In the genomic region with DNA sequence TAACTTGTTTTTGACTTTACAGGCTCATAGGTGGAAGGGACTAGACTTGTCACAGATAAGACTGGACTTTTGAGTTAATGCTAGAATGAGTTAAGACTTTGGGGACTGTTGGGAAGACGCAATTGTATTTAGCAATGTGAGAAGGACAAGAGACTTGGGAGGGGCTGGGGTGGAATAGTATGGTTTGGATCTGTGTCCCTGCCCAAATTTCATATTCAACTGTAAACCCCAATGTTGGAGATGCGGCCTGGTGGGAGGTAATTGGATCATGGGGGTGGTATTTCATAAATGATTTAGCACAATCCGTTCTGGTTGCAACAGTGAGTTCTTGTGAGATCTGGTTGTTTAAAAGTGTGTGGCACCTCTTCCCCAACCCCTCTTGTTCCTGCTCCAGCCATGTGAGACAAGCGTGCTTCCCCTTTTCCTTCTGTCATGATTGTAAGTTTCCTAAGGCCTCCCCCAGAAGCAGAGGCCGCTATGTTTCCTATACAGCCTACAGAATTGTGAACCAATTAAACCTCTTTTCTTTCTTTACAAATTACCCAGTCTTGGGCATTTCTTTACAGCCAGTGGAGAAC, we compare ENCODE assay signal across 26 cellular contexts. TPM values are rescaled to one million over a fixed set of nuclear protein-coding genes. Genes with fewer than 3 reads are reported as not detected.
A peak's percentile ranks its signal among the peaks of the same experiment; 100 is the strongest.
DNase-seq lines count a peak whose midpoint lies in the region; ATAC-seq and TF ChIP-seq lines count a peak whose summit lies in the region.
"Had no signal": no experiment of that assay in that cellular context is flagged by ENCODE, and none has a peak within 500 bp of the region (broad histone marks: within the 10 kb centered on the region; RNA-seq: fewer than 3 reads in every experiment).

No MANE protein-coding gene starts in this region.

- CTCF ChIA-PET in A673 (lab: Charles Lee) = no interaction called here
- CTCF ChIA-PET in activated CD8-positive, alpha-beta T cell treated with anti-CD3 and anti-CD28 coated beads for 36 hours (lab: Charles Lee) = no interaction called here

- intact Hi-C loops in lower lobe of right lung (cut with DNase I) = no loop called here
- intact Hi-C loops in A673 (cut with micrococcal nuclease; ENCODE audit: unreplicated experiment) = no loop called here
- intact Hi-C loops in activated CD8-positive, alpha-beta T cell treated with anti-CD3 and anti-CD28 coated beads for 36 hours (cut with micrococcal nuclease) = no loop called here

- peaks cover 15% of the 10 kb centered on the region for H3K4me1 Mint-ChIP-seq in activated CD8-positive, alpha-beta T cell treated with anti-CD3 and anti-CD28 coated beads for 36 hours (ENCODE audit: low read depth)
- H3K4me1 Mint-ChIP-seq: H9 had no signal

- H3K4me3 ChIP-seq in lower lobe of right lung (no peak overlapping the region), MM.1S (ENCODE audit: low read length) (no peak overlapping the region), A673 (ENCODE audit: low read depth, low read length, poor library complexity, severe bottlenecking) (no peak overlapping the region), tibial nerve (no peak overlapping the region)
- H3K4me3 ChIP-seq: A549, ascending aorta, BLaER1, GM12878, lung, smooth muscle cell, uterus had no signal

- peaks cover 30% of the 10 kb centered on the region for H3K36me3 Mint-ChIP-seq in activated CD8-positive, alpha-beta T cell treated with anti-CD3 and anti-CD28 coated beads for 36 hours (ENCODE audit: low read depth)

- H3K4me2 ChIP-seq in MM.1S (ENCODE audit: low read depth, low read length) = no peak overlapping the region
- H3K4me2 ChIP-seq: A549, BLaER1, smooth muscle cell had no signal

- DNase-seq in Ammon's horn (ENCODE audit: low spot score) (peak; percentile 56), KBM-7 (peak; percentile 72), SKM-1 (lab: John Stamatoyannopoulos, UW; ENCODE audit: unreplicated experiment) (peak; percentile 35), lower lobe of right lung (no peak), MM.1S (no peak), A673 (ENCODE audit: low spot score) (no peak), tibial nerve (ENCODE audit: low spot score in 2 of 2) (no peak)
- DNase-seq in activated CD8-positive, alpha-beta T cell treated with anti-CD3 and anti-CD28 coated beads for 36 hours = no peak
- DNase-seq: activated CD4-positive, alpha-beta T cell treated with anti-CD3 and anti-CD28 coated beads, Interleukin-2, amount 10 ng/mL, durations not matched to agents 7 days and 5 days; activated CD8-positive, alpha-beta memory T cell treated with anti-CD3 and anti-CD28 coated beads, Interleukin-2, amount 10 ng/mL, durations not matched to agents 7 days and 5 days; activated naive CD4-positive, alpha-beta T cell treated with anti-CD3 and anti-CD28 coated beads, Interleukin-2, amount 50 U/mL, for 16 hours; DND-41; H9; islet precursor cell; NCI-H1417 treated with DMSO at 0.1 percent for 48 hours; NCI-H2107; NCI-H446 treated with DMSO at 0.1 percent for 48 hours; SHP77 treated with DMSO at 0.1 percent for 48 hours; uterus had no signal

- 83 to 87% methylated on average over 5 of the region's 5 CpGs for WGBS in tibial nerve, 2 donors

- BruUV-seq in A673 (replicated peaks; lab: Mats Ljungman, UMichigan) = no TSS peak

- in situ Hi-C loops in KBM-7 (cut with MboI; ENCODE audit: low pct_unique_long_range_greater_than_20kb, low sequenced_read_pairs) = no loop called here

- no peaks in the 10 kb centered on the region for H3K9me3 ChIP-seq in lower lobe of right lung
- no peaks in the 10 kb centered on the region for H3K9me3 ChIP-seq in MM.1S (replicated peaks; ENCODE audit: insufficient read depth, low read length)
- H3K9me3 ChIP-seq in A673 (ENCODE audit: low read depth, low read length, poor library complexity, severe bottlenecking) = no peaks in the 10 kb centered on the region
- H3K9me3 ChIP-seq in tibial nerve = no peaks in the 10 kb centered on the region
- H3K9me3 ChIP-seq: A549, ascending aorta, BLaER1, uterus had no signal

- no peaks in the 10 kb centered on the region for H3K27me3 Mint-ChIP-seq in activated CD8-positive, alpha-beta T cell treated with anti-CD3 and anti-CD28 coated beads for 36 hours
- H3K27me3 Mint-ChIP-seq: activated CD4-positive, alpha-beta T cell treated with anti-CD3 and anti-CD28 coated beads, Interleukin-2, amount 10 ng/mL, durations not matched to agents 7 days and 5 days; activated CD8-positive, alpha-beta memory T cell treated with anti-CD3 and anti-CD28 coated beads, Interleukin-2, amount 10 ng/mL, durations not matched to agents 7 days and 5 days had no signal

- H3K36me3 ChIP-seq in lower lobe of right lung (peaks cover 37% of the 10 kb centered on the region), MM.1S (replicated peaks; ENCODE audit: insufficient read depth, low read length) (no peaks in the 10 kb centered on the region; the same call in 1 of the 2 replicates), A673 (ENCODE audit: insufficient read depth, low read length, poor library complexity, severe bottlenecking) (peaks cover 30% of the 10 kb centered on the region), tibial nerve (peaks cover 0 to 23% (median 0%) of the 10 kb centered on the region in 3 donors)
- H3K36me3 ChIP-seq: uterus had no signal

- no peak for TF ChIP-seq POLR2A in tibial nerve (IDR thresholded peaks at IDR 0.05)

- no peak overlapping the region for H3K27ac Mint-ChIP-seq in activated CD8-positive, alpha-beta T cell treated with anti-CD3 and anti-CD28 coated beads for 36 hours
- H3K27ac Mint-ChIP-seq: activated CD4-positive, alpha-beta T cell treated with anti-CD3 and anti-CD28 coated beads, Interleukin-2, amount 10 ng/mL, durations not matched to agents 7 days and 5 days; activated CD8-positive, alpha-beta memory T cell treated with anti-CD3 and anti-CD28 coated beads, Interleukin-2, amount 10 ng/mL, durations not matched to agents 7 days and 5 days; activated T-helper 1 cell treated with anti-CD3 and anti-CD28 coated beads, Interleukin-12 subunit alpha, Interleukin-12 subunit beta, Interleukin-2, Interleukin-4 antibody, amounts not matched to agents 30 ng/mL and 10 ng/mL and 1 ng/mL, durations not matched to agents 14 hours and 24 hours and 36 hours had no signal

- no peak for TF ChIP-seq CTCF in lower lobe of right lung (IDR thresholded peaks at IDR 0.05)
- no peak for TF ChIP-seq CTCF in MM.1S (IDR thresholded peaks at IDR 0.05; ENCODE audit: low read length)
- no peak for TF ChIP-seq CTCF in A673 (conservative IDR thresholded peaks at IDR 0.05; ENCODE audit: low read depth, low read length)
- TF ChIP-seq CTCF in activated CD8-positive, alpha-beta T cell treated with anti-CD3 and anti-CD28 coated beads for 36 hours (IDR thresholded peaks at IDR 0.05) = no peak
- TF ChIP-seq CTCF in tibial nerve (IDR thresholded peaks at IDR 0.05) = no peak

- H3K9me2 ChIP-seq in MM.1S (replicated peaks; ENCODE audit: insufficient read depth, low read length) = no peaks in the 10 kb centered on the region

- no peaks in the 10 kb centered on the region for H3K9me3 Mint-ChIP-seq in activated CD8-positive, alpha-beta T cell treated with anti-CD3 and anti-CD28 coated beads for 36 hours
- H3K9me3 Mint-ChIP-seq: activated CD4-positive, alpha-beta T cell treated with anti-CD3 and anti-CD28 coated beads, Interleukin-2, amount 10 ng/mL, durations not matched to agents 7 days and 5 days; activated T-helper 1 cell treated with anti-CD3 and anti-CD28 coated beads, Interleukin-12 subunit alpha, Interleukin-12 subunit beta, Interleukin-2, Interleukin-4 antibody, amounts not matched to agents 30 ng/mL and 10 ng/mL and 1 ng/mL, durations not matched to agents 14 hours and 24 hours and 36 hours; H9 had no signal

- H3K27me3 ChIP-seq in lower lobe of right lung (ENCODE audit: low read depth) (no peaks in the 10 kb centered on the region), MM.1S (replicated peaks; ENCODE audit: insufficient read depth, low read length) (no peaks in the 10 kb centered on the region), A673 (replicated peaks; ENCODE audit: insufficient read depth, low read depth, low read length, poor library complexity) (no peaks in the 10 kb centered on the region), tibial nerve (no peaks in the 10 kb centered on the region)
- H3K27me3 ChIP-seq: ascending aorta, BLaER1, uterus had no signal

- H3K27ac ChIP-seq in lower lobe of right lung (no peak overlapping the region), MM.1S (ENCODE audit: low read length) (no peak overlapping the region), A673 (ENCODE audit: low read depth, low read length, poor library complexity, severe bottlenecking) (no peak overlapping the region), tibial nerve (no peak overlapping the region)
- H3K27ac ChIP-seq: A549, BLaER1, uterus had no signal

- peak; percentile 62 to 71 for ATAC-seq in lower lobe of right lung
- no peak for ATAC-seq in activated CD8-positive, alpha-beta T cell treated with anti-CD3 and anti-CD28 coated beads for 36 hours
- ATAC-seq: A549; activated CD8-positive, alpha-beta memory T cell treated with anti-CD3 and anti-CD28 coated beads, Interleukin-2, amount 10 ng/mL, durations not matched to agents 7 days and 5 days; GM12878 had no signal

- no peak overlapping the region for H3K9ac ChIP-seq in MM.1S (ENCODE audit: low read length)
- H3K9ac ChIP-seq: BLaER1 had no signal

- H3K4me3 Mint-ChIP-seq in activated CD8-positive, alpha-beta T cell treated with anti-CD3 and anti-CD28 coated beads for 36 hours = no peak overlapping the region
- H3K4me3 Mint-ChIP-seq: activated CD4-positive, alpha-beta T cell treated with anti-CD3 and anti-CD28 coated beads, Interleukin-2, amount 10 ng/mL, durations not matched to agents 7 days and 5 days; activated CD8-positive, alpha-beta memory T cell treated with anti-CD3 and anti-CD28 coated beads, Interleukin-2, amount 10 ng/mL, durations not matched to agents 7 days and 5 days; activated T-helper 1 cell treated with anti-CD3 and anti-CD28 coated beads, Interleukin-12 subunit alpha, Interleukin-12 subunit beta, Interleukin-2, Interleukin-4 antibody, amounts not matched to agents 30 ng/mL and 10 ng/mL and 1 ng/mL, durations not matched to agents 14 hours and 24 hours and 36 hours; H9 had no signal

- H3K79me2 ChIP-seq in MM.1S (ENCODE audit: low read length) = peaks cover 12% of the 10 kb centered on the region

- peaks cover 6% of the 10 kb centered on the region for H3K4me1 ChIP-seq in lower lobe of right lung
- no peaks in the 10 kb centered on the region for H3K4me1 ChIP-seq in MM.1S (ENCODE audit: low read length)
- peaks cover 26% of the 10 kb centered on the region for H3K4me1 ChIP-seq in A673 (ENCODE audit: insufficient read depth, low read length, poor library complexity, severe bottlenecking)
- H3K4me1 ChIP-seq in tibial nerve = peaks cover 0 to 28% (median 2%) of the 10 kb centered on the region in 4 donors
- H3K4me1 ChIP-seq: uterus had no signal

- H3F3A ChIP-seq in MM.1S (ENCODE audit: insufficient read depth, low read length) = no peaks in the 10 kb centered on the region

- no peak overlapping the region for H2AFZ ChIP-seq in MM.1S (ENCODE audit: low read length)

- no peaks in the 10 kb centered on the region for H4K20me1 ChIP-seq in MM.1S (ENCODE audit: insufficient read depth, low read length)

- TF ChIP-seq EP300 in tibial nerve (IDR thresholded peaks at IDR 0.05) = no peak

- POLR2A ChIA-PET in A673 (lab: Charles Lee; ENCODE audit: low non-redundant PET) = no interaction called here
- POLR2A ChIA-PET in activated CD8-positive, alpha-beta T cell treated with anti-CD3 and anti-CD28 coated beads for 36 hours (lab: Charles Lee) = no interaction called here

RNA-seq across cellular contexts. Expression of a gene that starts 22.6 kb away (rescaled TPM):
- total RNA-seq in lower lobe of right lung = 30.7 TPM
- 50.6 and 51.2 TPM in 2 replicates for total RNA-seq in A673 (2021)
- 10 to 100 TPM; 46.2 to 48.0 TPM for total RNA-seq in activated CD8-positive, alpha-beta T cell treated with anti-CD3 and anti-CD28 coated beads for 36 hours
- total RNA-seq in tibial nerve = 10 to 100 TPM; 33.5 to 43.8 (median 36.9) TPM

Comparison
In these comparisons a context has a peak if more than half of its experiments do, and no peak if none do; other contexts are left out.
1. DNase-seq: peak in Ammon's horn (single experiment), KBM-7 (single experiment) and SKM-1 (single experiment); none in lower lobe of right lung (single experiment), MM.1S (single experiment), A673 (single experiment), activated CD8-positive, alpha-beta T cell treated with anti-CD3 and anti-CD28 coated beads for 36 hours (single experiment) and tibial nerve (0 of 2).